Comparison of ENCODE assay signal across 14 cellular contexts in genomic region chr11:35963911-35964310, GRCh38. TPM values are rescaled to one million over a fixed set of nuclear protein-coding genes. Genes with fewer than 3 reads are reported as not detected.
"Had no signal": no experiment of that assay in that cellular context is flagged by ENCODE, and none has a peak within 500 bp of the region (broad histone marks: within the 10 kb centered on the region; RNA-seq: fewer than 3 reads in every experiment).

No MANE protein-coding gene starts in this region.

- H3K9me3 Mint-ChIP-seq: activated naive CD8-positive, alpha-beta T cell treated with anti-CD3 and anti-CD28 coated beads for 36 hours; activated T-cell treated with anti-CD3 and anti-CD28 coated beads, Interleukin-2, amount 50 U/mL, for 72 hours; stimulated activated naive B cell treated with anti-CD40 and anti-IgM and Interleukin-4, amounts not matched to agents 10 μg/mL and 1 μg/mL and 100 μg/mL, for 72 hours had no signal

- H3K4me1 Mint-ChIP-seq: activated naive CD8-positive, alpha-beta T cell treated with anti-CD3 and anti-CD28 coated beads for 36 hours; neural progenitor cell; stimulated activated naive B cell treated with anti-CD40 and anti-IgM and Interleukin-4, amounts not matched to agents 10 μg/mL and 1 μg/mL and 100 μg/mL, for 72 hours; T-helper 17 cell had no signal

- H3K4me1 ChIP-seq: lower lobe of right lung had no signal

- H3K4me2 ChIP-seq: neural progenitor cell had no signal

- ATAC-seq: activated CD8-positive, alpha-beta T cell treated with anti-CD3 and anti-CD28 coated beads, Interleukin-2, amount 10 ng/mL, durations not matched to agents 7 days and 5 days; activated T-cell treated with anti-CD3 and anti-CD28 coated beads, Interleukin-2, amount 50 U/mL, for 72 hours; lower lobe of right lung; stimulated activated naive B cell treated with anti-CD40 and anti-IgM and Interleukin-4, amounts not matched to agents 10 μg/mL and 1 μg/mL and 100 μg/mL, for 72 hours; T-helper 17 cell had no signal

- H3K9ac ChIP-seq: neural progenitor cell had no signal

- H3K27me3 ChIP-seq: neural progenitor cell, ovary, tibial nerve had no signal

- H3K27ac ChIP-seq: epithelial cell of prostate, lower lobe of right lung, neural progenitor cell, ovary, WERI-Rb-1 had no signal

- H3K4me3 Mint-ChIP-seq: activated CD8-positive, alpha-beta T cell treated with anti-CD3 and anti-CD28 coated beads, Interleukin-2, amount 10 ng/mL, durations not matched to agents 7 days and 5 days; activated naive CD8-positive, alpha-beta T cell treated with anti-CD3 and anti-CD28 coated beads for 36 hours; activated T-cell treated with anti-CD3 and anti-CD28 coated beads, Interleukin-2, amount 50 U/mL, for 72 hours; neural progenitor cell; stimulated activated naive B cell treated with anti-CD40 and anti-IgM and Interleukin-4, amounts not matched to agents 10 μg/mL and 1 μg/mL and 100 μg/mL, for 72 hours; T-helper 17 cell had no signal

- H3K4me3 ChIP-seq: lower lobe of right lung, neural progenitor cell, ovary, tibial nerve had no signal

- H3K9me3 ChIP-seq: lower lobe of right lung, ovary, tibial nerve had no signal

- H3K36me3 Mint-ChIP-seq: activated naive CD8-positive, alpha-beta T cell treated with anti-CD3 and anti-CD28 coated beads for 36 hours; stimulated activated naive B cell treated with anti-CD40 and anti-IgM and Interleukin-4, amounts not matched to agents 10 μg/mL and 1 μg/mL and 100 μg/mL, for 72 hours had no signal

- H3K27ac Mint-ChIP-seq: activated CD8-positive, alpha-beta T cell treated with anti-CD3 and anti-CD28 coated beads, Interleukin-2, amount 10 ng/mL, durations not matched to agents 7 days and 5 days; activated naive CD8-positive, alpha-beta T cell treated with anti-CD3 and anti-CD28 coated beads for 36 hours; activated T-cell treated with anti-CD3 and anti-CD28 coated beads, Interleukin-2, amount 50 U/mL, for 72 hours; neural progenitor cell; stimulated activated naive B cell treated with anti-CD40 and anti-IgM and Interleukin-4, amounts not matched to agents 10 μg/mL and 1 μg/mL and 100 μg/mL, for 72 hours; T-helper 17 cell had no signal

- H3K36me3 ChIP-seq: lower lobe of right lung, neural progenitor cell, ovary, tibial nerve, WERI-Rb-1 had no signal

- DNase-seq: activated CD8-positive, alpha-beta memory T cell treated with anti-CD3 and anti-CD28 coated beads, Interleukin-2, amount 50 U/mL, for 4 hours; activated CD8-positive, alpha-beta T cell treated with anti-CD3 and anti-CD28 coated beads, Interleukin-2, amount 10 ng/mL, durations not matched to agents 7 days and 5 days; activated naive CD8-positive, alpha-beta T cell treated with anti-CD3 and anti-CD28 coated beads for 36 hours; activated T-cell treated with anti-CD3 and anti-CD28 coated beads, Interleukin-2, amount 50 U/mL, for 72 hours; dermis blood vessel endothelial cell; lower lobe of right lung; ovary; stimulated activated CD4-positive, alpha-beta T cell treated with anti-CD3 and anti-CD28 coated beads, Interleukin-2, amount 100 ng/mL, for 48 hours; stimulated activated naive B cell treated with anti-CD40 and anti-IgM and Interleukin-4, amounts not matched to agents 10 μg/mL and 1 μg/mL and 100 μg/mL, for 72 hours; T-helper 17 cell; WERI-Rb-1 had no signal

RNA-seq across cellular contexts. Expression of gene LDLRAD3, which starts 20.0 kb away (rescaled TPM):
- total RNA-seq: activated T-cell treated with anti-CD3 and anti-CD28 coated beads, Interleukin-2, amount 50 U/mL, for 72 hours had no signal
